ENCODE assay signal across 8 cellular contexts in the genomic region with DNA sequence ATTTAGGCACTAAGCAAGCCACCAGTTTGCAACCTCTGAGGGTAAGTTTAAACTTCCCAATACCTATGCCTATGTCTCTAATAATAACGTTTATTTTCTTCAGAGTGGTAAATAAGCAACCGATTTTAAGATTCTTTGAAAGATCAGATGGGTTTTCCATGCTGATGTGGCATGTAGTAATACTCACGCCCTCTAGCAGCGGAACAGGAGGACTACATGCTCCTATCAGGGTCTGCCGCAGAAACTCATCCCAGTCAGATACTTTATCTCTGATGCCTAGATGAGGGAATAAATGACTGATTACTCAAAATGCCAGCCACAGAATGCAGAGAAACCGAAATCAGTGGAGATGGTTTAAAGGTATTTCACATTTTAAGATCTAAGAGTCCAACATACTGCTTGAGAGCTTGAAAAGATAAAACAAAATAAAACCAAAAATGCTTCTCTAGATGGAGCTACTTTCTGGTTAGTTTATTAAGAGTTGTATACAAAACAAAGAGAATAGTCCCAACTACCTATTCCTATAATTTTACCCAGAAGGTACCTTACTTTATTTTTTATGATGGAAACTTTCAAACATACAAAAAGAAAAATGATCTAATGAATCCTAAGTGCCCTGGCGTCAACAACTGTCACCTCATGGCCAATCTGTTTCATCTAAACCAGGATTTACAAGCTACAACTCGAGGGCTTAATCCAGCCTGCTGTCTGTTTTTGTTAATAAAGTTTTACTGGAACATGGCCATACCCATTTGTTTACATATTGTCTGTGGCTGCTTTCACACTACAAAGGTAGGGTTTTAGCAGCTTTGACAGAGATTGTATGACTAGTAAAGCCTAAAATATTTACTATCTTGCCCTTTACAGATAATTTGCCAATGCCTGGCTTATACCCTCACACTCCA. TPM values are rescaled to one million over a fixed set of nuclear protein-coding genes. Genes with fewer than 3 reads are reported as not detected.
DNase-seq lines count a peak whose midpoint lies in the region; ATAC-seq and TF ChIP-seq lines count a peak whose summit lies in the region.

No MANE protein-coding gene starts in this region.

- H3K36me3 ChIP-seq in OCI-LY1 (ENCODE audit: insufficient read depth, low read length) (peaks cover 4% of the 10 kb centered on the region; the same call in 1 of the 2 replicates), neural progenitor cell (no peaks in the 10 kb centered on the region)

- no peaks in the 10 kb centered on the region for H3K27me3 Mint-ChIP-seq in neural progenitor cell (ENCODE audit: insufficient read depth, low read depth)

- no peak overlapping the region for H3K27ac ChIP-seq in OCI-LY1 (ENCODE audit: low read depth, low read length, poor library complexity, severe bottlenecking)
- H3K27ac ChIP-seq in neural progenitor cell, result no peak overlapping the region
- no peak overlapping the region for H3K27ac ChIP-seq in substantia nigra (ENCODE audit: low read depth, low read length, poor library complexity, severe bottlenecking)

- no peaks in the 10 kb centered on the region for H3K9me3 Mint-ChIP-seq in neural progenitor cell

- H3K4me3 ChIP-seq in OCI-LY1 (ENCODE audit: low read depth, low read length, poor library complexity, severe bottlenecking) (no peak overlapping the region), fibroblast of mammary gland (ENCODE audit: control insufficient read depth, low read depth, low read length) (no peak overlapping the region), neural progenitor cell (no peak overlapping the region)

- H3K27ac Mint-ChIP-seq in neural progenitor cell, result no peak overlapping the region

- ATAC-seq in HG03066 (IDR thresholded peaks at IDR 0.05; ENCODE audit: low read depth, unreplicated experiment), result peak; percentile 52
- no peak for ATAC-seq in GM19324 (IDR thresholded peaks at IDR 0.05; ENCODE audit: low FRiP score, unreplicated experiment)

- H2AFZ ChIP-seq in OCI-LY1 (ENCODE audit: low read length) (no peak overlapping the region), neural progenitor cell (replicated peaks) (no peak overlapping the region)

- DNase-seq in G401 (ENCODE audit: low spot score) (peak; percentile 83), fibroblast of mammary gland (ENCODE audit: low read depth) (peak; percentile 69), neural progenitor cell (ENCODE audit: low spot score) (peak; percentile 72), substantia nigra (lab: John Stamatoyannopoulos, UW) (peak in 32 of 49 donors; percentile 2 to 64 (median 18))
- DNase-seq in activated T-cell treated with anti-CD3 and anti-CD28 coated beads, Interleukin-2, amount 50 U/mL, for 48 hours, result peak; percentile 40 to 59

- H3K27me3 ChIP-seq in OCI-LY1 (ENCODE audit: insufficient read depth, low read length), result no peaks in the 10 kb centered on the region
- no peaks in the 10 kb centered on the region for H3K27me3 ChIP-seq in neural progenitor cell

- no peaks in the 10 kb centered on the region for H3K36me3 Mint-ChIP-seq in neural progenitor cell

- H3K4me1 ChIP-seq in OCI-LY1 (ENCODE audit: insufficient read depth, low read length, severe bottlenecking) (peaks cover 11% of the 10 kb centered on the region), neural progenitor cell (peaks cover 1% of the 10 kb centered on the region)

- no peak overlapping the region for H3K4me3 Mint-ChIP-seq in neural progenitor cell

- H3K9ac ChIP-seq in OCI-LY1 (ENCODE audit: low read length) (no peak overlapping the region), neural progenitor cell (no peak overlapping the region)

- in situ Hi-C loops in G401 (cut with HindIII; ENCODE audit: low sequenced_read_pairs), result no loop called here

- no peaks in the 10 kb centered on the region; the same call in 1 of the 2 replicates for H3F3A ChIP-seq in OCI-LY1 (ENCODE audit: insufficient read depth, low read length)
- no peaks in the 10 kb centered on the region for H3F3A ChIP-seq in neural progenitor cell (ENCODE audit: low read depth)

- H4K20me1 ChIP-seq in OCI-LY1 (ENCODE audit: insufficient read depth, low read length) (no peaks in the 10 kb centered on the region), neural progenitor cell (ENCODE audit: low read depth) (no peaks in the 10 kb centered on the region)

- H3K79me2 ChIP-seq in OCI-LY1 (ENCODE audit: insufficient read depth, low read length), result no peaks in the 10 kb centered on the region
- H3K79me2 ChIP-seq in neural progenitor cell (ENCODE audit: low read depth), result no peaks in the 10 kb centered on the region

- no peak overlapping the region for H3K4me2 ChIP-seq in OCI-LY1 (ENCODE audit: low read length)
- H3K4me2 ChIP-seq in neural progenitor cell, result no peak overlapping the region

- TF ChIP-seq CTCF in OCI-LY1 (IDR thresholded peaks at IDR 0.05; ENCODE audit: low read length) (peak; percentile 90), fibroblast of mammary gland (conservative IDR thresholded peaks at IDR 0.05; ENCODE audit: control insufficient read depth, insufficient read depth, low read depth, low read length) (peak; percentile 85), neural progenitor cell (IDR thresholded peaks at IDR 0.05) (peak; percentile 77)

- H3K4me1 Mint-ChIP-seq in neural progenitor cell, result peaks cover 3% of the 10 kb centered on the region

- H3K9me3 ChIP-seq in OCI-LY1 (ENCODE audit: low read length) (no peaks in the 10 kb centered on the region), neural progenitor cell (ENCODE audit: low read depth) (no peaks in the 10 kb centered on the region)

- H3K9me2 ChIP-seq in OCI-LY1 (ENCODE audit: low read depth, low read length), result no peaks in the 10 kb centered on the region

RNA-seq across cellular contexts. Expression of a gene that starts 37.5 kb away (rescaled TPM):
- total RNA-seq in G401 (2014; rRNA removed; shearing (Covaris generic)), result 6.4 and 8.9 TPM in 2 replicates
- total RNA-seq in neural progenitor cell (ENCODE audit: low replicate concordance), result 10.2 and 17.3 TPM in 2 replicates

Comparison
In these comparisons a context has a peak if more than half of its experiments do, and no peak if none do; other contexts are left out.
1. DNase-seq: peak in every context shown above with its lines; median percentile 83 in G401; 72 in neural progenitor cell; 69 in fibroblast of mammary gland; 50 in activated T-cell treated with anti-CD3 and anti-CD28 coated beads, Interleukin-2, amount 50 U/mL, for 48 hours; 18 in substantia nigra.